ENCODE assay signal across 1 cellular context in the genomic region with DNA sequence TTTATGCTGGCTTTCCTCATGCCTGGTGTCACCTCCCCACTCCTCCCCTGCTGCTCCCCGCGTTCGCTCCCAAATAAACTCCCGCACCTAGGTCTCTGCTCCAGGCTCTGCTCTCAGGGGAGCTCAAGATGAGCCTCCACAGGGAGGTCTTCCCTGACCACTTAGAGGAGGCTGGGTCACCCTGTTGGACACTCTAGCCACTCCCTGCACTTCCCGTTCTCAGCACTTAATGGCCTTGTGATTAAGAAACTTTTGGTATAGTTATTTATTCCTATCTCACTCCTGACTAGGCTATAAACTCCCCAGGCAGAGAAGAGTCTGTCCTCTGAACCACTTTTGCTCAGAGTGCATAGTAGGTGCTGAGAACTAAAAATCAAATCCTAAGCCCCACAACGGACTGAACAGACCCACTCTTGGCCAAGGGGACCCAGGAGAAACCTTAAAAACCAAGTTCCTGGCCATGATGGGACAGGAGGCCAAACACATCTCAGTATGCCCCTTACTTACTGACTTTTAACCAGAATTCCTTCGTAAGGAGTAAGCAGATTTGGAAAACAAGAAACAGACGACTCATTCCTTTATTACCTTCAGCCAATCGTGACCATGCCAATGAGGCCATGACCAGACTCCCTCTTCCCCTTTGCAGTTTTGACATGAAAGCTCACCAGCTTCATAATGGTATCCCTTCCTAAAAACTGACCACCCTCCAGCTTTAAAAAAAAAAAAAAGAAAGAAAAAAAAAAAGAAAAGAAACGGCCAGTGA.
TF ChIP-seq lines count a peak whose summit lies in the region.

No MANE protein-coding gene starts in this region.

TF ChIP-seq in SK-N-SH, 30 proteins besides CTCF, POLR2A, EP300 and RAD21 (continued from another document):
- TF ChIP-seq, protein P1, sequence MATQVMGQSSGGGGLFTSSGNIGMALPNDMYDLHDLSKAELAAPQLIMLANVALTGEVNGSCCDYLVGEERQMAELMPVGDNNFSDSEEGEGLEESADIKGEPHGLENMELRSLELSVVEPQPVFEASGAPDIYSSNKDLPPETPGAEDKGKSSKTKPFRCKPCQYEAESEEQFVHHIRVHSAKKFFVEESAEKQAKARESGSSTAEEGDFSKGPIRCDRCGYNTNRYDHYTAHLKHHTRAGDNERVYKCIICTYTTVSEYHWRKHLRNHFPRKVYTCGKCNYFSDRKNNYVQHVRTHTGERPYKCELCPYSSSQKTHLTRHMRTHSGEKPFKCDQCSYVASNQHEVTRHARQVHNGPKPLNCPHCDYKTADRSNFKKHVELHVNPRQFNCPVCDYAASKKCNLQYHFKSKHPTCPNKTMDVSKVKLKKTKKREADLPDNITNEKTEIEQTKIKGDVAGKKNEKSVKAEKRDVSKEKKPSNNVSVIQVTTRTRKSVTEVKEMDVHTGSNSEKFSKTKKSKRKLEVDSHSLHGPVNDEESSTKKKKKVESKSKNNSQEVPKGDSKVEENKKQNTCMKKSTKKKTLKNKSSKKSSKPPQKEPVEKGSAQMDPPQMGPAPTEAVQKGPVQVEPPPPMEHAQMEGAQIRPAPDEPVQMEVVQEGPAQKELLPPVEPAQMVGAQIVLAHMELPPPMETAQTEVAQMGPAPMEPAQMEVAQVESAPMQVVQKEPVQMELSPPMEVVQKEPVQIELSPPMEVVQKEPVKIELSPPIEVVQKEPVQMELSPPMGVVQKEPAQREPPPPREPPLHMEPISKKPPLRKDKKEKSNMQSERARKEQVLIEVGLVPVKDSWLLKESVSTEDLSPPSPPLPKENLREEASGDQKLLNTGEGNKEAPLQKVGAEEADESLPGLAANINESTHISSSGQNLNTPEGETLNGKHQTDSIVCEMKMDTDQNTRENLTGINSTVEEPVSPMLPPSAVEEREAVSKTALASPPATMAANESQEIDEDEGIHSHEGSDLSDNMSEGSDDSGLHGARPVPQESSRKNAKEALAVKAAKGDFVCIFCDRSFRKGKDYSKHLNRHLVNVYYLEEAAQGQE (IDR thresholded peaks at IDR 0.05; ENCODE audit: low read depth, low read length), result no peak
- TF ChIP-seq EZH2phosphoT487 (IDR thresholded peaks at IDR 0.05; ENCODE audit: borderline replicate concordance, low read depth), result no peak
- TF ChIP-seq MXI1 (IDR thresholded peaks at IDR 0.05; ENCODE audit: low read depth, low read length), result no peak
- TF ChIP-seq MAX (IDR thresholded peaks at IDR 0.05; ENCODE audit: low read depth), result no peak
- TF ChIP-seq MEF2A (IDR thresholded peaks at IDR 0.05; ENCODE audit: borderline replicate concordance, low read depth), result no peak
- TF ChIP-seq GATA2 (CRISPR knock-in tag; IDR thresholded peaks at IDR 0.05), result no peak
- no peak for TF ChIP-seq ZBTB33 (IDR thresholded peaks at IDR 0.05; ENCODE audit: borderline replicate concordance, low read depth)
- no peak for TF ChIP-seq POLR2AphosphoS5 (IDR thresholded peaks at IDR 0.05; ENCODE audit: low read depth, low read length)
- no peak for TF ChIP-seq TCF12 (IDR thresholded peaks at IDR 0.05)
